Comparison of ENCODE assay signal across 1 cellular context in genomic region chr9:68778635-68779034, GRCh38.
TF ChIP-seq lines count a peak whose summit lies in the region.

No MANE protein-coding gene starts in this region.

TF ChIP-seq in K562, 482 proteins besides CTCF, POLR2A, EP300 and RAD21 (continued from another document and continues in another):
- TF ChIP-seq, protein P1, sequence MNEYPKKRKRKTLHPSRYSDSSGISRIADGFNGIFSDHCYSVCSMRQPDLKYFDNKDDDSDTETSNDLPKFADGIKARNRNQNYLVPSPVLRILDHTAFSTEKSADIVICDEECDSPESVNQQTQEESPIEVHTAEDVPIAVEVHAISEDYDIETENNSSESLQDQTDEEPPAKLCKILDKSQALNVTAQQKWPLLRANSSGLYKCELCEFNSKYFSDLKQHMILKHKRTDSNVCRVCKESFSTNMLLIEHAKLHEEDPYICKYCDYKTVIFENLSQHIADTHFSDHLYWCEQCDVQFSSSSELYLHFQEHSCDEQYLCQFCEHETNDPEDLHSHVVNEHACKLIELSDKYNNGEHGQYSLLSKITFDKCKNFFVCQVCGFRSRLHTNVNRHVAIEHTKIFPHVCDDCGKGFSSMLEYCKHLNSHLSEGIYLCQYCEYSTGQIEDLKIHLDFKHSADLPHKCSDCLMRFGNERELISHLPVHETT (CRISPR knock-in tag; conservative IDR thresholded peaks at IDR 0.05 in 1 of 2, IDR thresholded peaks at IDR 0.05 in 1 of 2), result no peak; a peak in 1 of 4 replicates
- no peak for TF ChIP-seq TARDBP (IDR thresholded peaks at IDR 0.05)
- TF ChIP-seq COPS2 (conservative IDR thresholded peaks at IDR 0.05), result no peak
- no peak for TF ChIP-seq FOXM1 (IDR thresholded peaks at IDR 0.05; ENCODE audit: low read depth)
- TF ChIP-seq FOXM1 (CRISPR knock-in tag; IDR thresholded peaks at IDR 0.05; ENCODE audit: low read depth), result no peak
- TF ChIP-seq SMARCA5 (IDR thresholded peaks at IDR 0.05), result no peak
- no peak for TF ChIP-seq MEF2A (IDR thresholded peaks at IDR 0.05; ENCODE audit: control insufficient read depth, low read depth, low read length)
- no peak for TF ChIP-seq TCF3 (CRISPR knock-in tag; IDR thresholded peaks at IDR 0.05)
- peak; percentile 98 for TF ChIP-seq MAFG (tag; conservative IDR thresholded peaks at IDR 0.05)
- 0 out of 2 replicates have a peak, but pooled peaks have one; percentile 31 for TF ChIP-seq ZNF766 (CRISPR knock-in tag; conservative IDR thresholded peaks at IDR 0.05)
- no peak for TF ChIP-seq VEZF1 (CRISPR knock-in tag; IDR thresholded peaks at IDR 0.05)
- TF ChIP-seq SFPQ (IDR thresholded peaks at IDR 0.05; ENCODE audit: low read depth, low read length), result no peak
- no peak for TF ChIP-seq MAZ (CRISPR knock-in tag; conservative IDR thresholded peaks at IDR 0.05 in 1 of 2, IDR thresholded peaks at IDR 0.05 in 1 of 2)
- TF ChIP-seq, protein P2, sequence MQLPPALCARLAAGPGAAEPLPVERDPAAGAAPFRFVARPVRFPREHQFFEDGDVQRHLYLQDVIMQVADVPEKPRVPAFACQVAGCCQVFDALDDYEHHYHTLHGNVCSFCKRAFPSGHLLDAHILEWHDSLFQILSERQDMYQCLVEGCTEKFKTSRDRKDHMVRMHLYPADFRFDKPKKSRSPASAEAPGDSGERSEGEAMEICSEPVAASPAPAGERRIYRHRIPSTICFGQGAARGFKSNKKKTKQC (CRISPR knock-in tag; IDR thresholded peaks at IDR 0.05), result no peak
- no peak for TF ChIP-seq ZNF76 (CRISPR knock-in tag; IDR thresholded peaks at IDR 0.05; ENCODE audit: borderline replicate concordance)
- no peak for TF ChIP-seq ZNF197 (CRISPR knock-in tag; IDR thresholded peaks at IDR 0.05; ENCODE audit: low read depth)
- no peak for TF ChIP-seq SIX5 (IDR thresholded peaks at IDR 0.05; ENCODE audit: borderline replicate concordance in 1 of 2, insufficient read depth in 1 of 2, low read depth in 1 of 2, low read length in 2 of 2)
- no peak for TF ChIP-seq EZH2 (IDR thresholded peaks at IDR 0.05; ENCODE audit: borderline replicate concordance, low read depth, low read length)
- TF ChIP-seq FOXP1 (CRISPR knock-in tag; IDR thresholded peaks at IDR 0.05), result no peak
- TF ChIP-seq ADNP (tag; IDR thresholded peaks at IDR 0.05), result no peak
- TF ChIP-seq CBFA2T3 (IDR thresholded peaks at IDR 0.05), result no peak
- no peak for TF ChIP-seq BACH1 (tag; IDR thresholded peaks at IDR 0.05)
- TF ChIP-seq BCL6 (CRISPR knock-in tag; IDR thresholded peaks at IDR 0.05), result no peak
- TF ChIP-seq RFX5 (IDR thresholded peaks at IDR 0.05; ENCODE audit: low read depth, low read length), result no peak
- TF ChIP-seq, protein P3, sequence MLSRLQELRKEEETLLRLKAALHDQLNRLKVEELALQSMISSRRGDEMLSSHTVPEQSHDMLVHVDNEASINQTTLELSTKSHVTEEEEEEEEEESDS (CRISPR knock-in tag; IDR thresholded peaks at IDR 0.05), result no peak
- TF ChIP-seq PTBP1 (IDR thresholded peaks at IDR 0.05; ENCODE audit: low read depth, low read length), result no peak
- no peak for TF ChIP-seq RBM14 (IDR thresholded peaks at IDR 0.05; ENCODE audit: borderline replicate concordance, insufficient read depth, low read depth, low read length)
- TF ChIP-seq, protein P4, sequence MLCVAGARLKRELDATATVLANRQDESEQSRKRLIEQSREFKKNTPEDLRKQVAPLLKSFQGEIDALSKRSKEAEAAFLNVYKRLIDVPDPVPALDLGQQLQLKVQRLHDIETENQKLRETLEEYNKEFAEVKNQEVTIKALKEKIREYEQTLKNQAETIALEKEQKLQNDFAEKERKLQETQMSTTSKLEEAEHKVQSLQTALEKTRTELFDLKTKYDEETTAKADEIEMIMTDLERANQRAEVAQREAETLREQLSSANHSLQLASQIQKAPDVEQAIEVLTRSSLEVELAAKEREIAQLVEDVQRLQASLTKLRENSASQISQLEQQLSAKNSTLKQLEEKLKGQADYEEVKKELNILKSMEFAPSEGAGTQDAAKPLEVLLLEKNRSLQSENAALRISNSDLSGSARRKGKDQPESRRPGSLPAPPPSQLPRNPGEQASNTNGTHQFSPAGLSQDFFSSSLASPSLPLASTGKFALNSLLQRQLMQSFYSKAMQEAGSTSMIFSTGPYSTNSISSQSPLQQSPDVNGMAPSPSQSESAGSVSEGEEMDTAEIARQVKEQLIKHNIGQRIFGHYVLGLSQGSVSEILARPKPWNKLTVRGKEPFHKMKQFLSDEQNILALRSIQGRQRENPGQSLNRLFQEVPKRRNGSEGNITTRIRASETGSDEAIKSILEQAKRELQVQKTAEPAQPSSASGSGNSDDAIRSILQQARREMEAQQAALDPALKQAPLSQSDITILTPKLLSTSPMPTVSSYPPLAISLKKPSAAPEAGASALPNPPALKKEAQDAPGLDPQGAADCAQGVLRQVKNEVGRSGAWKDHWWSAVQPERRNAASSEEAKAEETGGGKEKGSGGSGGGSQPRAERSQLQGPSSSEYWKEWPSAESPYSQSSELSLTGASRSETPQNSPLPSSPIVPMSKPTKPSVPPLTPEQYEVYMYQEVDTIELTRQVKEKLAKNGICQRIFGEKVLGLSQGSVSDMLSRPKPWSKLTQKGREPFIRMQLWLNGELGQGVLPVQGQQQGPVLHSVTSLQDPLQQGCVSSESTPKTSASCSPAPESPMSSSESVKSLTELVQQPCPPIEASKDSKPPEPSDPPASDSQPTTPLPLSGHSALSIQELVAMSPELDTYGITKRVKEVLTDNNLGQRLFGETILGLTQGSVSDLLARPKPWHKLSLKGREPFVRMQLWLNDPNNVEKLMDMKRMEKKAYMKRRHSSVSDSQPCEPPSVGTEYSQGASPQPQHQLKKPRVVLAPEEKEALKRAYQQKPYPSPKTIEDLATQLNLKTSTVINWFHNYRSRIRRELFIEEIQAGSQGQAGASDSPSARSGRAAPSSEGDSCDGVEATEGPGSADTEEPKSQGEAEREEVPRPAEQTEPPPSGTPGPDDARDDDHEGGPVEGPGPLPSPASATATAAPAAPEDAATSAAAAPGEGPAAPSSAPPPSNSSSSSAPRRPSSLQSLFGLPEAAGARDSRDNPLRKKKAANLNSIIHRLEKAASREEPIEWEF (CRISPR knock-in tag; IDR thresholded peaks at IDR 0.05), result no peak
- TF ChIP-seq TAF7 (tag; IDR thresholded peaks at IDR 0.05), result no peak
- no peak for TF ChIP-seq CREB5 (CRISPR knock-in tag; IDR thresholded peaks at IDR 0.05)
- TF ChIP-seq RBFOX2 (IDR thresholded peaks at IDR 0.05; ENCODE audit: low read depth, low read length), result no peak
- TF ChIP-seq HMG20B (CRISPR knock-in tag; IDR thresholded peaks at IDR 0.05), result no peak
- TF ChIP-seq STAT5B (CRISPR knock-in tag; IDR thresholded peaks at IDR 0.05), result no peak
- TF ChIP-seq, protein P5, sequence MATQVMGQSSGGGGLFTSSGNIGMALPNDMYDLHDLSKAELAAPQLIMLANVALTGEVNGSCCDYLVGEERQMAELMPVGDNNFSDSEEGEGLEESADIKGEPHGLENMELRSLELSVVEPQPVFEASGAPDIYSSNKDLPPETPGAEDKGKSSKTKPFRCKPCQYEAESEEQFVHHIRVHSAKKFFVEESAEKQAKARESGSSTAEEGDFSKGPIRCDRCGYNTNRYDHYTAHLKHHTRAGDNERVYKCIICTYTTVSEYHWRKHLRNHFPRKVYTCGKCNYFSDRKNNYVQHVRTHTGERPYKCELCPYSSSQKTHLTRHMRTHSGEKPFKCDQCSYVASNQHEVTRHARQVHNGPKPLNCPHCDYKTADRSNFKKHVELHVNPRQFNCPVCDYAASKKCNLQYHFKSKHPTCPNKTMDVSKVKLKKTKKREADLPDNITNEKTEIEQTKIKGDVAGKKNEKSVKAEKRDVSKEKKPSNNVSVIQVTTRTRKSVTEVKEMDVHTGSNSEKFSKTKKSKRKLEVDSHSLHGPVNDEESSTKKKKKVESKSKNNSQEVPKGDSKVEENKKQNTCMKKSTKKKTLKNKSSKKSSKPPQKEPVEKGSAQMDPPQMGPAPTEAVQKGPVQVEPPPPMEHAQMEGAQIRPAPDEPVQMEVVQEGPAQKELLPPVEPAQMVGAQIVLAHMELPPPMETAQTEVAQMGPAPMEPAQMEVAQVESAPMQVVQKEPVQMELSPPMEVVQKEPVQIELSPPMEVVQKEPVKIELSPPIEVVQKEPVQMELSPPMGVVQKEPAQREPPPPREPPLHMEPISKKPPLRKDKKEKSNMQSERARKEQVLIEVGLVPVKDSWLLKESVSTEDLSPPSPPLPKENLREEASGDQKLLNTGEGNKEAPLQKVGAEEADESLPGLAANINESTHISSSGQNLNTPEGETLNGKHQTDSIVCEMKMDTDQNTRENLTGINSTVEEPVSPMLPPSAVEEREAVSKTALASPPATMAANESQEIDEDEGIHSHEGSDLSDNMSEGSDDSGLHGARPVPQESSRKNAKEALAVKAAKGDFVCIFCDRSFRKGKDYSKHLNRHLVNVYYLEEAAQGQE (CRISPR knock-in tag; IDR thresholded peaks at IDR 0.05; ENCODE audit: low read depth), result no peak
- no peak for TF ChIP-seq MTA2 (IDR thresholded peaks at IDR 0.05; ENCODE audit: low read depth)
- TF ChIP-seq, protein P6, sequence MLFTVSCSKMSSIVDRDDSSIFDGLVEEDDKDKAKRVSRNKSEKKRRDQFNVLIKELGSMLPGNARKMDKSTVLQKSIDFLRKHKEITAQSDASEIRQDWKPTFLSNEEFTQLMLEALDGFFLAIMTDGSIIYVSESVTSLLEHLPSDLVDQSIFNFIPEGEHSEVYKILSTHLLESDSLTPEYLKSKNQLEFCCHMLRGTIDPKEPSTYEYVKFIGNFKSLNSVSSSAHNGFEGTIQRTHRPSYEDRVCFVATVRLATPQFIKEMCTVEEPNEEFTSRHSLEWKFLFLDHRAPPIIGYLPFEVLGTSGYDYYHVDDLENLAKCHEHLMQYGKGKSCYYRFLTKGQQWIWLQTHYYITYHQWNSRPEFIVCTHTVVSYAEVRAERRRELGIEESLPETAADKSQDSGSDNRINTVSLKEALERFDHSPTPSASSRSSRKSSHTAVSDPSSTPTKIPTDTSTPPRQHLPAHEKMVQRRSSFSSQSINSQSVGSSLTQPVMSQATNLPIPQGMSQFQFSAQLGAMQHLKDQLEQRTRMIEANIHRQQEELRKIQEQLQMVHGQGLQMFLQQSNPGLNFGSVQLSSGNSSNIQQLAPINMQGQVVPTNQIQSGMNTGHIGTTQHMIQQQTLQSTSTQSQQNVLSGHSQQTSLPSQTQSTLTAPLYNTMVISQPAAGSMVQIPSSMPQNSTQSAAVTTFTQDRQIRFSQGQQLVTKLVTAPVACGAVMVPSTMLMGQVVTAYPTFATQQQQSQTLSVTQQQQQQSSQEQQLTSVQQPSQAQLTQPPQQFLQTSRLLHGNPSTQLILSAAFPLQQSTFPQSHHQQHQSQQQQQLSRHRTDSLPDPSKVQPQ (CRISPR knock-in tag; IDR thresholded peaks at IDR 0.05; ENCODE audit: borderline replicate concordance), result no peak
- no peak for TF ChIP-seq HMGN3 (IDR thresholded peaks at IDR 0.05; ENCODE audit: borderline replicate concordance, extremely low read depth, insufficient read length, low read depth, low read length)
- no peak for TF ChIP-seq ZNF79 (CRISPR knock-in tag; IDR thresholded peaks at IDR 0.05; ENCODE audit: low read depth)
- TF ChIP-seq, protein P7, sequence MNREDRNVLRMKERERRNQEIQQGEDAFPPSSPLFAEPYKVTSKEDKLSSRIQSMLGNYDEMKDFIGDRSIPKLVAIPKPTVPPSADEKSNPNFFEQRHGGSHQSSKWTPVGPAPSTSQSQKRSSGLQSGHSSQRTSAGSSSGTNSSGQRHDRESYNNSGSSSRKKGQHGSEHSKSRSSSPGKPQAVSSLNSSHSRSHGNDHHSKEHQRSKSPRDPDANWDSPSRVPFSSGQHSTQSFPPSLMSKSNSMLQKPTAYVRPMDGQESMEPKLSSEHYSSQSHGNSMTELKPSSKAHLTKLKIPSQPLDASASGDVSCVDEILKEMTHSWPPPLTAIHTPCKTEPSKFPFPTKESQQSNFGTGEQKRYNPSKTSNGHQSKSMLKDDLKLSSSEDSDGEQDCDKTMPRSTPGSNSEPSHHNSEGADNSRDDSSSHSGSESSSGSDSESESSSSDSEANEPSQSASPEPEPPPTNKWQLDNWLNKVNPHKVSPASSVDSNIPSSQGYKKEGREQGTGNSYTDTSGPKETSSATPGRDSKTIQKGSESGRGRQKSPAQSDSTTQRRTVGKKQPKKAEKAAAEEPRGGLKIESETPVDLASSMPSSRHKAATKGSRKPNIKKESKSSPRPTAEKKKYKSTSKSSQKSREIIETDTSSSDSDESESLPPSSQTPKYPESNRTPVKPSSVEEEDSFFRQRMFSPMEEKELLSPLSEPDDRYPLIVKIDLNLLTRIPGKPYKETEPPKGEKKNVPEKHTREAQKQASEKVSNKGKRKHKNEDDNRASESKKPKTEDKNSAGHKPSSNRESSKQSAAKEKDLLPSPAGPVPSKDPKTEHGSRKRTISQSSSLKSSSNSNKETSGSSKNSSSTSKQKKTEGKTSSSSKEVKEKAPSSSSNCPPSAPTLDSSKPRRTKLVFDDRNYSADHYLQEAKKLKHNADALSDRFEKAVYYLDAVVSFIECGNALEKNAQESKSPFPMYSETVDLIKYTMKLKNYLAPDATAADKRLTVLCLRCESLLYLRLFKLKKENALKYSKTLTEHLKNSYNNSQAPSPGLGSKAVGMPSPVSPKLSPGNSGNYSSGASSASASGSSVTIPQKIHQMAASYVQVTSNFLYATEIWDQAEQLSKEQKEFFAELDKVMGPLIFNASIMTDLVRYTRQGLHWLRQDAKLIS (CRISPR knock-in tag; IDR thresholded peaks at IDR 0.05), result no peak
